Comparison of ENCODE assay signal across 1 cellular context in genomic region chr20:37527638-37528441, GRCh38.
A peak's percentile ranks its signal among the peaks of the same experiment; 100 is the strongest.
TF ChIP-seq lines count a peak whose summit lies in the region.

Gene BLCAP, minus strand, starts transcription at chr20:37527876. Its CDS starts 8,702 bp downstream, at chr20:37519174.

TF ChIP-seq in HEK293, 187 proteins besides CTCF, POLR2A, EP300 and RAD21 (continued from another document and continues in another):
- TF ChIP-seq PATZ1 (tag by site-specific recombination; IDR thresholded peaks at IDR 0.05) (0 out of 2 replicates have a peak, but pooled peaks have one; percentile 57), ZNF416 (tag by site-specific recombination; IDR thresholded peaks at IDR 0.05) (no peak), ZNF76 (tag by site-specific recombination; IDR thresholded peaks at IDR 0.05; ENCODE audit: borderline replicate concordance, low read depth) (peak; percentile 39; the same call in 1 of the 2 replicates), ZNF202 (tag by site-specific recombination; IDR thresholded peaks at IDR 0.05; ENCODE audit: borderline replicate concordance) (no peak), ZNF488 (tag by site-specific recombination; IDR thresholded peaks at IDR 0.05) (no peak), ZNF768 (tag by site-specific recombination; IDR thresholded peaks at IDR 0.05) (no peak), BCL6B (tag by site-specific recombination; IDR thresholded peaks at IDR 0.05) (no peak), ZNF211 (tag by site-specific recombination; IDR thresholded peaks at IDR 0.05; ENCODE audit: low read depth) (no peak), ZNF548 (tag by site-specific recombination; IDR thresholded peaks at IDR 0.05) (no peak), ZBTB7A (tag by site-specific recombination; IDR thresholded peaks at IDR 0.05; ENCODE audit: low read depth) (no peak), FEZF1 (tag by site-specific recombination; IDR thresholded peaks at IDR 0.05) (no peak), HIC1 (tag by site-specific recombination; IDR thresholded peaks at IDR 0.05) (no peak), ZNF354C (tag by site-specific recombination; IDR thresholded peaks at IDR 0.05; ENCODE audit: borderline replicate concordance, low read depth) (no peak), KLF7 (tag by site-specific recombination; IDR thresholded peaks at IDR 0.05; ENCODE audit: borderline replicate concordance) (peak; percentile 50; the same call in 1 of the 2 replicates), ZNF514 (tag by site-specific recombination; IDR thresholded peaks at IDR 0.05) (no peak), ZNF791 (tag by site-specific recombination; IDR thresholded peaks at IDR 0.05) (no peak), ZNF239 (tag by site-specific recombination; IDR thresholded peaks at IDR 0.05) (no peak), ZNF184 (tag by site-specific recombination; IDR thresholded peaks at IDR 0.05) (0 out of 2 replicates have a peak, but pooled peaks have one; percentile 52), ZEB2 (tag by site-specific recombination; IDR thresholded peaks at IDR 0.05) (peak; percentile 65; the same call in 1 of the 2 replicates), ZNF132 (tag by site-specific recombination; IDR thresholded peaks at IDR 0.05; ENCODE audit: borderline replicate concordance) (no peak), ZNF426 (tag by site-specific recombination; IDR thresholded peaks at IDR 0.05) (no peak), ELK4 (IDR thresholded peaks at IDR 0.05; ENCODE audit: borderline replicate concordance, low read depth, low read length) (no peak), ZNF792 (tag by site-specific recombination; IDR thresholded peaks at IDR 0.05) (no peak), GLI4 (tag by site-specific recombination; IDR thresholded peaks at IDR 0.05) (no peak), ZNF621 (tag by site-specific recombination; IDR thresholded peaks at IDR 0.05) (no peak), ZNF645 (tag by site-specific recombination; IDR thresholded peaks at IDR 0.05) (no peak), AEBP2 (tag by site-specific recombination; IDR thresholded peaks at IDR 0.05; ENCODE audit: borderline replicate concordance) (no peak), MYNN (tag by site-specific recombination; IDR thresholded peaks at IDR 0.05; ENCODE audit: borderline replicate concordance) (no peak), SETDB1 (IDR thresholded peaks at IDR 0.05; ENCODE audit: insufficient read length, low read length) (no peak), ZNF394 (tag by site-specific recombination; IDR thresholded peaks at IDR 0.05; ENCODE audit: borderline replicate concordance) (peak; percentile 67; the same call in 1 of the 2 replicates), ZBTB1 (tag by site-specific recombination; IDR thresholded peaks at IDR 0.05) (no peak), KLF8 (tag by site-specific recombination; IDR thresholded peaks at IDR 0.05) (peak; percentile 73), ZNF610 (tag by site-specific recombination; IDR thresholded peaks at IDR 0.05; ENCODE audit: borderline replicate concordance) (no peak), ZNF292 (tag by site-specific recombination; IDR thresholded peaks at IDR 0.05; ENCODE audit: borderline replicate concordance, low read depth) (no peak), MEIS1 (CRISPR knock-in tag; IDR thresholded peaks at IDR 0.05; ENCODE audit: borderline replicate concordance) (no peak), PRDM4 (tag by site-specific recombination; IDR thresholded peaks at IDR 0.05) (no peak), ZNF37A (tag by site-specific recombination; IDR thresholded peaks at IDR 0.05) (no peak), SCRT2 (tag by site-specific recombination; IDR thresholded peaks at IDR 0.05) (no peak), HOXD13 (CRISPR knock-in tag; IDR thresholded peaks at IDR 0.05; ENCODE audit: borderline replicate concordance) (no peak), ZNF341 (tag by site-specific recombination; IDR thresholded peaks at IDR 0.05; ENCODE audit: low read depth) (no peak), ZNF518A (tag by site-specific recombination; conservative IDR thresholded peaks at IDR 0.05; ENCODE audit: low read depth) (peak; percentile 59), ZNF311 (tag by site-specific recombination; IDR thresholded peaks at IDR 0.05; ENCODE audit: borderline replicate concordance) (no peak), ZNF555 (tag by site-specific recombination; conservative IDR thresholded peaks at IDR 0.05) (no peak), ZNF335 (tag by site-specific recombination; conservative IDR thresholded peaks at IDR 0.05) (peak; percentile 100), ZNF560 (tag by site-specific recombination; IDR thresholded peaks at IDR 0.05; ENCODE audit: borderline replicate concordance) (no peak), OVOL3 (tag by site-specific recombination; IDR thresholded peaks at IDR 0.05) (no peak)
